ENCODE assay signal across 8 cellular contexts in the genomic region with DNA sequence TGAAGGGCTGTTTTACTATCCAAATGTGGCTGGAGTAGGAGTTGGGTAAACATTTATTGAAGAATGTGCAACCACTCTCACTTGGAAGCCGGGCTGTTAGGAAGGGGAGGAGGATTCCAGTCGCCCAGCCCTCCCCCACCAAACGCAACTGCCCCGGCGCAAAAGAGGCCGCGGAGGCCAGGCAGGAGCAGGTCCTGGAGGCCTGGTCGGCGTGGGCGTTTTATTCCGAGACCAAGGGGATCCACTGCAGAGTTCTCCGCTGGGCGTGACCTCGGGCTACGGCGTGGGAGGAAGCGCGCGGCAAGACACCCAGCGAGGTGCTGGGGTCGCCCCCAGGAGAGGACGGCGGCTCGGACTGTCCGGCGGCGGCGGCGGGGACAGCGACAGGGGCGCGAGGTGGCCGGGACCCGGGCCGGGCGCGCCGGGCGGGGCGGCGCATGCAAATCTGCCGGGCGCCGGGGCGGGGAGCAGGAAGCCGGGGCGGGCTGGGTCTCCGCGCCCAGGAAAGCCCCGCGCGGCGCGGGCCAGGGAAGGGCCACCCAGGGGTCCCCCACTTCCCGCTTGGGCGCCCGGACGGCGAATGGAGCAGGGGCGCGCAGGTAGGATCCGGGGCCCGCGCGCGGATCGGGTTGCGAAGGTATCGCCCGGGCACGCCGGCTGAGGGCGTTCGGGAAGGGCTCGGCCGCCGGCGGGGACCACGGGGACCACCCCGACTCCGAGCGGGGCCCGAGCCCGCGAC. TPM values are rescaled to one million over a fixed set of nuclear protein-coding genes. Genes with fewer than 3 reads are reported as not detected.
DNase-seq lines count a peak whose midpoint lies in the region; ATAC-seq and TF ChIP-seq lines count a peak whose summit lies in the region.

A gene (plus strand): TSS at position 553 of the 739 bp plus-strand sequence. CDS start 26,230 bp downstream, outside the sequence.

- H3K36me3 Mint-ChIP-seq in activated naive CD4-positive, alpha-beta T cell treated with anti-CD3 and anti-CD28 coated beads, Interleukin-2, amount 10 ng/mL, durations not matched to agents 7 days and 5 days = peaks cover 42% of the 10 kb centered on the region
- no peaks in the 10 kb centered on the region for H3K36me3 Mint-ChIP-seq in progenitor cell of endocrine pancreas (ENCODE audit: insufficient read depth)

- H3K27ac ChIP-seq in RWPE2 (ENCODE audit: poor library complexity, severe bottlenecking) (peak within 1 kb of the TSS; percentile 92), cardiac muscle cell (peak within 1 kb of the TSS; percentile 63), urinary bladder (ENCODE audit: low read depth) (peak within 1 kb of the TSS; percentile 95)

- H3K27me3 ChIP-seq in RWPE2 (ENCODE audit: insufficient read depth, poor library complexity, severe bottlenecking) (no peaks in the 10 kb centered on the region), cardiac muscle cell (no peaks in the 10 kb centered on the region)

- H3K4me1 Mint-ChIP-seq in activated naive CD4-positive, alpha-beta T cell treated with anti-CD3 and anti-CD28 coated beads, Interleukin-2, amount 10 ng/mL, durations not matched to agents 7 days and 5 days = peaks cover 36% of the 10 kb centered on the region
- H3K4me1 Mint-ChIP-seq in progenitor cell of endocrine pancreas (ENCODE audit: low read depth) = peaks cover 12% of the 10 kb centered on the region

- peaks cover 20% of the 10 kb centered on the region for H3K36me3 ChIP-seq in RWPE2 (ENCODE audit: low read depth)
- no peaks in the 10 kb centered on the region for H3K36me3 ChIP-seq in cardiac muscle cell
- H3K36me3 ChIP-seq in urinary bladder (ENCODE audit: insufficient read depth) = no peaks in the 10 kb centered on the region

- CTCF ChIA-PET in activated naive CD4-positive, alpha-beta T cell treated with anti-CD3 and anti-CD28 coated beads, Interleukin-2, amount 10 ng/mL, durations not matched to agents 7 days and 5 days (lab: Charles Lee) = no interaction called here

- H3K9me3 ChIP-seq in RWPE2 (ENCODE audit: severe bottlenecking) = no peaks in the 10 kb centered on the region
- H3K9me3 ChIP-seq in cardiac muscle cell (ENCODE audit: low read depth) = no peaks in the 10 kb centered on the region

- DNase-seq in GM12864 (ENCODE audit: low read depth) (no peak), RWPE2 (ENCODE audit: low spot score) (no peak), cardiac muscle cell (ENCODE audit: low read depth in 1 of 2, low spot score in 1 of 2) (peak; percentile 76 to 95), progenitor cell of endocrine pancreas (ENCODE audit: low spot score, unreplicated experiment) (peak; percentile 53), putamen (ENCODE audit: low spot score) (no peak)
- peak; percentile 77 for DNase-seq in activated naive CD4-positive, alpha-beta T cell treated with anti-CD3 and anti-CD28 coated beads, Interleukin-2, amount 10 ng/mL, durations not matched to agents 7 days and 5 days

- under 1% methylated on average over 85 of the region's 85 CpGs for WGBS in urinary bladder

- H3K27ac Mint-ChIP-seq in activated naive CD4-positive, alpha-beta T cell treated with anti-CD3 and anti-CD28 coated beads, Interleukin-2, amount 10 ng/mL, durations not matched to agents 7 days and 5 days = peak within 1 kb of the TSS; percentile 95
- H3K27ac Mint-ChIP-seq in progenitor cell of endocrine pancreas = peak within 1 kb of the TSS; percentile 97

- H3K27me3 Mint-ChIP-seq in activated naive CD4-positive, alpha-beta T cell treated with anti-CD3 and anti-CD28 coated beads, Interleukin-2, amount 10 ng/mL, durations not matched to agents 7 days and 5 days = peaks cover 27% of the 10 kb centered on the region
- peaks cover 2% of the 10 kb centered on the region for H3K27me3 Mint-ChIP-seq in progenitor cell of endocrine pancreas

- peak within 1 kb of the TSS; percentile 94 for H3K4me3 Mint-ChIP-seq in activated naive CD4-positive, alpha-beta T cell treated with anti-CD3 and anti-CD28 coated beads, Interleukin-2, amount 10 ng/mL, durations not matched to agents 7 days and 5 days
- H3K4me3 Mint-ChIP-seq in progenitor cell of endocrine pancreas (ENCODE audit: low read depth) = peak within 1 kb of the TSS; percentile 91

- peak within 1 kb of the TSS; percentile 91 for H3K4me3 ChIP-seq in GM12864 (ENCODE audit: low read depth, low read length)
- peak within 1 kb of the TSS; percentile 95 for H3K4me3 ChIP-seq in RWPE2 (ENCODE audit: severe bottlenecking)
- peak within 1 kb of the TSS; percentile 86 for H3K4me3 ChIP-seq in cardiac muscle cell
- peak within 1 kb of the TSS; percentile 81 for H3K4me3 ChIP-seq in urinary bladder (ENCODE audit: low read depth, low read length)

- H3K9me3 Mint-ChIP-seq in activated naive CD4-positive, alpha-beta T cell treated with anti-CD3 and anti-CD28 coated beads, Interleukin-2, amount 10 ng/mL, durations not matched to agents 7 days and 5 days = no peaks in the 10 kb centered on the region
- H3K9me3 Mint-ChIP-seq in progenitor cell of endocrine pancreas (ENCODE audit: low read depth) = no peaks in the 10 kb centered on the region

- ATAC-seq in HG02759 (IDR thresholded peaks at IDR 0.05; ENCODE audit: unreplicated experiment) (peak; percentile 51), RWPE2 (ENCODE audit: low read depth) (peak; percentile 5; the same call in 2 of the 3 replicates)

- H3K4me1 ChIP-seq in RWPE2 (ENCODE audit: insufficient read depth, poor library complexity, severe bottlenecking) = peaks cover 35% of the 10 kb centered on the region
- peaks cover 7% of the 10 kb centered on the region for H3K4me1 ChIP-seq in cardiac muscle cell (ENCODE audit: low read depth)
- H3K4me1 ChIP-seq in urinary bladder (ENCODE audit: insufficient read depth) = no peaks in the 10 kb centered on the region

- TF ChIP-seq CTCF in GM12864 (IDR thresholded peaks at IDR 0.05; ENCODE audit: low read depth, low read length, missing control alignments) (no peak), RWPE2 (IDR thresholded peaks at IDR 0.05; ENCODE audit: poor library complexity, severe bottlenecking) (no peak), cardiac muscle cell (IDR thresholded peaks at IDR 0.05; ENCODE audit: low read depth, low read length) (no peak), progenitor cell of endocrine pancreas (IDR thresholded peaks at IDR 0.05; ENCODE audit: unreplicated experiment) (no peak)

RNA-seq across cellular contexts. Expression of the gene that starts here (rescaled TPM):
- 30.9 and 66.1 TPM in 2 replicates for total RNA-seq in cardiac muscle cell
- polyA plus RNA-seq in cardiac muscle cell = 38.1 and 69.1 TPM in 2 replicates
- total RNA-seq in progenitor cell of endocrine pancreas = 23.4 and 23.6 TPM in 2 replicates
- 26.2 TPM for total RNA-seq in urinary bladder
- polyA plus RNA-seq in urinary bladder = 75.2 TPM

Comparison
In these comparisons a context has a peak if more than half of its experiments do, and no peak if none do; other contexts are left out.
1. DNase-seq: peak in activated naive CD4-positive, alpha-beta T cell treated with anti-CD3 and anti-CD28 coated beads, Interleukin-2, amount 10 ng/mL, durations not matched to agents 7 days and 5 days (single experiment), cardiac muscle cell (2 of 2) and progenitor cell of endocrine pancreas (single experiment); none in GM12864 (single experiment), RWPE2 (single experiment) and putamen (single experiment).
2. Peak in every context shown above with its lines, with median percentiles within 50 percentile points of each other: H3K4me3 ChIP-seq and H3K27ac ChIP-seq.